ENCODE assay signal across 1 cellular context in genomic region chr1:109531826-109532364, GRCh38.
TF ChIP-seq lines count a peak whose summit lies in the region.

No MANE protein-coding gene starts in this region.

TF ChIP-seq in IMR-90, 13 proteins besides CTCF, POLR2A, EP300 and RAD21:
- no peak for TF ChIP-seq RCOR1 (IDR thresholded peaks at IDR 0.05; ENCODE audit: insufficient replicate concordance, low read length)
- no peak for TF ChIP-seq CEBPB (IDR thresholded peaks at IDR 0.05; ENCODE audit: low read depth, low read length)
- no peak for TF ChIP-seq MXI1 (IDR thresholded peaks at IDR 0.05; ENCODE audit: borderline replicate concordance, low read depth, low read length)
- TF ChIP-seq, protein P1, sequence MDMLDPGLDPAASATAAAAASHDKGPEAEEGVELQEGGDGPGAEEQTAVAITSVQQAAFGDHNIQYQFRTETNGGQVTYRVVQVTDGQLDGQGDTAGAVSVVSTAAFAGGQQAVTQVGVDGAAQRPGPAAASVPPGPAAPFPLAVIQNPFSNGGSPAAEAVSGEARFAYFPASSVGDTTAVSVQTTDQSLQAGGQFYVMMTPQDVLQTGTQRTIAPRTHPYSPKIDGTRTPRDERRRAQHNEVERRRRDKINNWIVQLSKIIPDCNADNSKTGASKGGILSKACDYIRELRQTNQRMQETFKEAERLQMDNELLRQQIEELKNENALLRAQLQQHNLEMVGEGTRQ (IDR thresholded peaks at IDR 0.05; ENCODE audit: low read depth, low read length) = no peak
- no peak for TF ChIP-seq BHLHE40 (IDR thresholded peaks at IDR 0.05; ENCODE audit: low read depth, low read length)
- no peak for TF ChIP-seq MAFK (IDR thresholded peaks at IDR 0.05; ENCODE audit: low read depth, low read length)
- TF ChIP-seq NFE2L2 (IDR thresholded peaks at IDR 0.05; ENCODE audit: low read depth, low read length) = no peak
- no peak for TF ChIP-seq CHD1 (IDR thresholded peaks at IDR 0.05; ENCODE audit: low read depth, low read length)
- TF ChIP-seq RFX5 (IDR thresholded peaks at IDR 0.05; ENCODE audit: low read depth, low read length) = no peak
- no peak for TF ChIP-seq FOS (IDR thresholded peaks at IDR 0.05; ENCODE audit: low read depth, low read length)
- no peak for TF ChIP-seq ELK1 (IDR thresholded peaks at IDR 0.05; ENCODE audit: borderline replicate concordance, low read depth, low read length)
- no peak for TF ChIP-seq MAZ (IDR thresholded peaks at IDR 0.05; ENCODE audit: borderline replicate concordance, low read depth, low read length)
- TF ChIP-seq SMC3 (IDR thresholded peaks at IDR 0.05; ENCODE audit: low read depth, low read length) = no peak
TF ChIP-seq in IMR-90: peak in this region for 0.
